1 cellular context compared by ENCODE assay signal in genomic region chrX:56503941-56504673, GRCh38.
TF ChIP-seq lines count a peak whose summit lies in the region.

No MANE protein-coding gene starts in this region.

TF ChIP-seq in H1, 55 proteins besides CTCF, POLR2A, EP300 and RAD21 (continued from another document):
- TF ChIP-seq, protein P1, sequence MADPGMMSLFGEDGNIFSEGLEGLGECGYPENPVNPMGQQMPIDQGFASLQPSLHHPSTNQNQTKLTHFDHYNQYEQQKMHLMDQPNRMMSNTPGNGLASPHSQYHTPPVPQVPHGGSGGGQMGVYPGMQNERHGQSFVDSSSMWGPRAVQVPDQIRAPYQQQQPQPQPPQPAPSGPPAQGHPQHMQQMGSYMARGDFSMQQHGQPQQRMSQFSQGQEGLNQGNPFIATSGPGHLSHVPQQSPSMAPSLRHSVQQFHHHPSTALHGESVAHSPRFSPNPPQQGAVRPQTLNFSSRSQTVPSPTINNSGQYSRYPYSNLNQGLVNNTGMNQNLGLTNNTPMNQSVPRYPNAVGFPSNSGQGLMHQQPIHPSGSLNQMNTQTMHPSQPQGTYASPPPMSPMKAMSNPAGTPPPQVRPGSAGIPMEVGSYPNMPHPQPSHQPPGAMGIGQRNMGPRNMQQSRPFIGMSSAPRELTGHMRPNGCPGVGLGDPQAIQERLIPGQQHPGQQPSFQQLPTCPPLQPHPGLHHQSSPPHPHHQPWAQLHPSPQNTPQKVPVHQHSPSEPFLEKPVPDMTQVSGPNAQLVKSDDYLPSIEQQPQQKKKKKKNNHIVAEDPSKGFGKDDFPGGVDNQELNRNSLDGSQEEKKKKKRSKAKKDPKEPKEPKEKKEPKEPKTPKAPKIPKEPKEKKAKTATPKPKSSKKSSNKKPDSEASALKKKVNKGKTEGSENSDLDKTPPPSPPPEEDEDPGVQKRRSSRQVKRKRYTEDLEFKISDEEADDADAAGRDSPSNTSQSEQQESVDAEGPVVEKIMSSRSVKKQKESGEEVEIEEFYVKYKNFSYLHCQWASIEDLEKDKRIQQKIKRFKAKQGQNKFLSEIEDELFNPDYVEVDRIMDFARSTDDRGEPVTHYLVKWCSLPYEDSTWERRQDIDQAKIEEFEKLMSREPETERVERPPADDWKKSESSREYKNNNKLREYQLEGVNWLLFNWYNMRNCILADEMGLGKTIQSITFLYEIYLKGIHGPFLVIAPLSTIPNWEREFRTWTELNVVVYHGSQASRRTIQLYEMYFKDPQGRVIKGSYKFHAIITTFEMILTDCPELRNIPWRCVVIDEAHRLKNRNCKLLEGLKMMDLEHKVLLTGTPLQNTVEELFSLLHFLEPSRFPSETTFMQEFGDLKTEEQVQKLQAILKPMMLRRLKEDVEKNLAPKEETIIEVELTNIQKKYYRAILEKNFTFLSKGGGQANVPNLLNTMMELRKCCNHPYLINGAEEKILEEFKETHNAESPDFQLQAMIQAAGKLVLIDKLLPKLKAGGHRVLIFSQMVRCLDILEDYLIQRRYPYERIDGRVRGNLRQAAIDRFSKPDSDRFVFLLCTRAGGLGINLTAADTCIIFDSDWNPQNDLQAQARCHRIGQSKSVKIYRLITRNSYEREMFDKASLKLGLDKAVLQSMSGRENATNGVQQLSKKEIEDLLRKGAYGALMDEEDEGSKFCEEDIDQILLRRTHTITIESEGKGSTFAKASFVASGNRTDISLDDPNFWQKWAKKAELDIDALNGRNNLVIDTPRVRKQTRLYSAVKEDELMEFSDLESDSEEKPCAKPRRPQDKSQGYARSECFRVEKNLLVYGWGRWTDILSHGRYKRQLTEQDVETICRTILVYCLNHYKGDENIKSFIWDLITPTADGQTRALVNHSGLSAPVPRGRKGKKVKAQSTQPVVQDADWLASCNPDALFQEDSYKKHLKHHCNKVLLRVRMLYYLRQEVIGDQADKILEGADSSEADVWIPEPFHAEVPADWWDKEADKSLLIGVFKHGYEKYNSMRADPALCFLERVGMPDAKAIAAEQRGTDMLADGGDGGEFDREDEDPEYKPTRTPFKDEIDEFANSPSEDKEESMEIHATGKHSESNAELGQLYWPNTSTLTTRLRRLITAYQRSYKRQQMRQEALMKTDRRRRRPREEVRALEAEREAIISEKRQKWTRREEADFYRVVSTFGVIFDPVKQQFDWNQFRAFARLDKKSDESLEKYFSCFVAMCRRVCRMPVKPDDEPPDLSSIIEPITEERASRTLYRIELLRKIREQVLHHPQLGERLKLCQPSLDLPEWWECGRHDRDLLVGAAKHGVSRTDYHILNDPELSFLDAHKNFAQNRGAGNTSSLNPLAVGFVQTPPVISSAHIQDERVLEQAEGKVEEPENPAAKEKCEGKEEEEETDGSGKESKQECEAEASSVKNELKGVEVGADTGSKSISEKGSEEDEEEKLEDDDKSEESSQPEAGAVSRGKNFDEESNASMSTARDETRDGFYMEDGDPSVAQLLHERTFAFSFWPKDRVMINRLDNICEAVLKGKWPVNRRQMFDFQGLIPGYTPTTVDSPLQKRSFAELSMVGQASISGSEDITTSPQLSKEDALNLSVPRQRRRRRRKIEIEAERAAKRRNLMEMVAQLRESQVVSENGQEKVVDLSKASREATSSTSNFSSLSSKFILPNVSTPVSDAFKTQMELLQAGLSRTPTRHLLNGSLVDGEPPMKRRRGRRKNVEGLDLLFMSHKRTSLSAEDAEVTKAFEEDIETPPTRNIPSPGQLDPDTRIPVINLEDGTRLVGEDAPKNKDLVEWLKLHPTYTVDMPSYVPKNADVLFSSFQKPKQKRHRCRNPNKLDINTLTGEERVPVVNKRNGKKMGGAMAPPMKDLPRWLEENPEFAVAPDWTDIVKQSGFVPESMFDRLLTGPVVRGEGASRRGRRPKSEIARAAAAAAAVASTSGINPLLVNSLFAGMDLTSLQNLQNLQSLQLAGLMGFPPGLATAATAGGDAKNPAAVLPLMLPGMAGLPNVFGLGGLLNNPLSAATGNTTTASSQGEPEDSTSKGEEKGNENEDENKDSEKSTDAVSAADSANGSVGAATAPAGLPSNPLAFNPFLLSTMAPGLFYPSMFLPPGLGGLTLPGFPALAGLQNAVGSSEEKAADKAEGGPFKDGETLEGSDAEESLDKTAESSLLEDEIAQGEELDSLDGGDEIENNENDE (IDR thresholded peaks at IDR 0.05; ENCODE audit: insufficient replicate concordance, low read length), result no peak
